In genomic region chr16:25143898-25144297, GRCh38 we compare ENCODE assay signal across 12 cellular contexts. TPM values are rescaled to one million over a fixed set of nuclear protein-coding genes. Genes with fewer than 3 reads are reported as not detected.
DNase-seq lines count a peak whose midpoint lies in the region; ATAC-seq and TF ChIP-seq lines count a peak whose summit lies in the region.
"Had no signal": no experiment of that assay in that cellular context is flagged by ENCODE, and none has a peak within 500 bp of the region (broad histone marks: within the 10 kb centered on the region; RNA-seq: fewer than 3 reads in every experiment).

No MANE protein-coding gene starts in this region.

- H3K4me1 ChIP-seq in cardiac muscle cell (ENCODE audit: low read depth) = no peaks in the 10 kb centered on the region
- no peaks in the 10 kb centered on the region for H3K4me1 ChIP-seq in Panc1 (ENCODE audit: control insufficient read depth, insufficient read depth, low read length)
- no peaks in the 10 kb centered on the region for H3K4me1 ChIP-seq in foreskin keratinocyte

- H3K9me3 Mint-ChIP-seq in type B pancreatic cell = no peaks in the 10 kb centered on the region
- H3K9me3 Mint-ChIP-seq: activated naive CD4-positive, alpha-beta T cell treated with anti-CD3 and anti-CD28 coated beads, Interleukin-2, amount 50 U/mL, for 24 hours had no signal

- POLR2A ChIA-PET in Panc1 (lab: Charles Lee) = no interaction called here

- H3K27me3 ChIP-seq in cardiac muscle cell (no peaks in the 10 kb centered on the region), Panc1 (ENCODE audit: control insufficient read depth, insufficient read depth, low read length) (no peaks in the 10 kb centered on the region), foreskin keratinocyte (no peaks in the 10 kb centered on the region)

- no peak for DNase-seq in cardiac muscle cell (ENCODE audit: low read depth in 1 of 2, low spot score in 1 of 2)
- no peak for DNase-seq in left cardiac atrium
- DNase-seq in Panc1 (ENCODE audit: low read depth, low spot score) = no peak
- no peak for DNase-seq in foreskin keratinocyte
- DNase-seq in type B pancreatic cell (ENCODE audit: extremely low spot score, unreplicated experiment) = no peak
- no peak for DNase-seq in epidermal melanocyte (ENCODE audit: insufficient read length, low spot score)
- no peak for DNase-seq in NOMO-1 treated with dmso at 0.1 percent for 144 hours (lab: John Stamatoyannopoulos, UW; ENCODE audit: unreplicated experiment)
- no peak for DNase-seq in Ammon's horn (ENCODE audit: low spot score)
- DNase-seq: activated CD4-positive, alpha-beta T cell treated with anti-CD3 and anti-CD28 coated beads, Interleukin-2, amount 50 U/mL, for 1 hour; islet precursor cell; NCI-H1694 treated with DMSO at 0.1 percent for 48 hours had no signal

- peaks cover 22% of the 10 kb centered on the region for H3K36me3 Mint-ChIP-seq in type B pancreatic cell

- no peak overlapping the region for H3K4me3 Mint-ChIP-seq in type B pancreatic cell
- H3K4me3 Mint-ChIP-seq: activated naive CD4-positive, alpha-beta T cell treated with anti-CD3 and anti-CD28 coated beads, Interleukin-2, amount 50 U/mL, for 24 hours had no signal

- H3K27me3 Mint-ChIP-seq in type B pancreatic cell = no peaks in the 10 kb centered on the region
- H3K27me3 Mint-ChIP-seq: activated naive CD4-positive, alpha-beta T cell treated with anti-CD3 and anti-CD28 coated beads, Interleukin-2, amount 50 U/mL, for 24 hours had no signal

- no peak overlapping the region for H3K4me3 ChIP-seq in cardiac muscle cell
- H3K4me3 ChIP-seq in Panc1 (ENCODE audit: low read depth in 2 of 2, low read length in 2 of 2) = no peak overlapping the region

- H3K4me1 Mint-ChIP-seq in type B pancreatic cell (ENCODE audit: unreplicated experiment) = peaks cover 9% of the 10 kb centered on the region
- H3K4me1 Mint-ChIP-seq: activated naive CD4-positive, alpha-beta T cell treated with anti-CD3 and anti-CD28 coated beads, Interleukin-2, amount 50 U/mL, for 24 hours had no signal

- ATAC-seq in left cardiac atrium (no peak), Panc1 (no peak), foreskin keratinocyte (no peak)

- H3K9me3 ChIP-seq in cardiac muscle cell (ENCODE audit: low read depth) (no peaks in the 10 kb centered on the region), Panc1 (ENCODE audit: control insufficient read depth, insufficient read depth, low read depth, low read length) (no peaks in the 10 kb centered on the region)

- in situ Hi-C loops in Panc1 (cut with HindIII; ENCODE audit: low pct_unique_long_range_greater_than_20kb, low sequenced_read_pairs) = no loop called here

- BruUV-seq in Panc1 (replicated peaks; lab: Mats Ljungman, UMichigan) = no TSS peak

- intact Hi-C loops in left cardiac atrium (cut with DNase I) = no loop called here
- intact Hi-C loops in Panc1 (cut with micrococcal nuclease; ENCODE audit: unreplicated experiment) = no loop called here

- TF ChIP-seq CTCF in cardiac muscle cell (IDR thresholded peaks at IDR 0.05; ENCODE audit: low read depth, low read length) = peak; percentile 27
- peak; percentile 59 for TF ChIP-seq CTCF in Panc1 (IDR thresholded peaks at IDR 0.05)
- peak; percentile 43 for TF ChIP-seq CTCF in foreskin keratinocyte (conservative IDR thresholded peaks at IDR 0.05)
- peak; percentile 54 for TF ChIP-seq CTCF in type B pancreatic cell (conservative IDR thresholded peaks at IDR 0.05)

- CTCF ChIA-PET in Panc1 (lab: Charles Lee) = no interaction called here

- H3K27ac ChIP-seq in cardiac muscle cell (no peak overlapping the region), Panc1 (ENCODE audit: low read length) (no peak overlapping the region), foreskin keratinocyte (no peak overlapping the region)

- H3K27ac Mint-ChIP-seq in type B pancreatic cell = no peak overlapping the region
- H3K27ac Mint-ChIP-seq: activated naive CD4-positive, alpha-beta T cell treated with anti-CD3 and anti-CD28 coated beads, Interleukin-2, amount 50 U/mL, for 24 hours had no signal

- H3K36me3 ChIP-seq in cardiac muscle cell (peaks cover 20% of the 10 kb centered on the region), Panc1 (ENCODE audit: control insufficient read depth, insufficient read depth, low read length) (no peaks in the 10 kb centered on the region)

RNA-seq across cellular contexts. Expression of gene LCMT1, which starts 32.4 kb away (rescaled TPM):
- 41.6 and 45.8 TPM in 2 replicates for total RNA-seq in cardiac muscle cell
- 67.5 and 79.5 TPM in 2 replicates for polyA plus RNA-seq in cardiac muscle cell
- 10 to 100 TPM; 30.4 to 39.2 TPM for total RNA-seq in left cardiac atrium
- total RNA-seq in Panc1 (2021; ENCODE audit: unreplicated experiment) = 44.2 TPM
- 60.8 TPM for polyA plus RNA-seq in Panc1 (2012; ENCODE audit: insufficient read length)
- 28.9 and 29.6 TPM in 2 replicates for total RNA-seq in foreskin keratinocyte
- polyA plus RNA-seq in foreskin keratinocyte = 37.7 and 38.3 TPM in 2 replicates
- total RNA-seq in type B pancreatic cell (ENCODE audit: low replicate concordance) = 63.8 and 65.7 TPM in 2 replicates
